8 cellular contexts compared by ENCODE assay signal in genomic region chr17:18858567-18859245, GRCh38. TPM values are rescaled to one million over a fixed set of nuclear protein-coding genes. Genes with fewer than 3 reads are reported as not detected.
A peak's percentile ranks its signal among the peaks of the same experiment; 100 is the strongest.
DNase-seq lines count a peak whose midpoint lies in the region; ATAC-seq and TF ChIP-seq lines count a peak whose summit lies in the region.

No MANE protein-coding gene starts in this region.

- intact Hi-C loops in MCF 10A (cut with micrococcal nuclease): no loop called here

- no peaks in the 10 kb centered on the region for H3K27me3 Mint-ChIP-seq in stimulated activated naive CD8-positive, alpha-beta T cell treated with anti-CD3 and anti-CD28 coated beads, Interleukin-15, Interleukin-2, amounts not matched to agents 100 ng/mL and 50 ng/mL, for 24 hours
- no peaks in the 10 kb centered on the region for H3K27me3 Mint-ChIP-seq in MCF 10A (ENCODE audit: insufficient read depth, unreplicated experiment)

- POLR2A ChIA-PET in MCF 10A (lab: Yijun Ruan, JAX): interaction anchor here (0.7 to 2.9 kb wide), 8 partner anchors 9 to 632 kb away, joined by 3 to 31 read pairs (median 5); partner anchors contain the start of gene FAM83G

- TF ChIP-seq CTCF in MCF 10A (IDR thresholded peaks at IDR 0.05; ENCODE audit: unreplicated experiment): no peak

- H3K4me1 ChIP-seq in mesodermal cell (ENCODE audit: control insufficient read depth, insufficient read depth, low read length, poor library complexity, severe bottlenecking): peaks cover 12% of the 10 kb centered on the region

- peaks cover 4% of the 10 kb centered on the region for H3K36me3 Mint-ChIP-seq in stimulated activated naive CD8-positive, alpha-beta T cell treated with anti-CD3 and anti-CD28 coated beads, Interleukin-15, Interleukin-2, amounts not matched to agents 100 ng/mL and 50 ng/mL, for 24 hours (ENCODE audit: low read depth)
- no peaks in the 10 kb centered on the region for H3K36me3 Mint-ChIP-seq in MCF 10A (ENCODE audit: insufficient read depth, unreplicated experiment)

- peaks cover 16% of the 10 kb centered on the region for H3K36me3 ChIP-seq in mesodermal cell (ENCODE audit: control insufficient read depth, insufficient read depth, low read length)

- peak overlapping the region; percentile 91 for H3K4me3 ChIP-seq in mesodermal cell (ENCODE audit: extremely low read depth, insufficient read depth, low read length, poor library complexity, severe bottlenecking)

- 0% methylated on average over 1 of the region's 12 CpGs; no CpG with 5 or more reads in 1 of the 2 experiments for WGBS in mesodermal cell (ENCODE audit: insufficient coverage in 2 of 2), 2 experiments

- H3K27ac Mint-ChIP-seq in stimulated activated naive CD8-positive, alpha-beta T cell treated with anti-CD3 and anti-CD28 coated beads, Interleukin-15, Interleukin-2, amounts not matched to agents 100 ng/mL and 50 ng/mL, for 24 hours: peak overlapping the region; percentile 53
- peak overlapping the region; percentile 79 for H3K27ac Mint-ChIP-seq in MCF 10A (ENCODE audit: low read depth, unreplicated experiment)

- CTCF ChIA-PET in MCF 10A (lab: Yijun Ruan, JAX): interaction anchor here (1.2 kb wide), 1 partner anchor 10 kb away, joined by 8 read pairs; no protein-coding TSS in a partner anchor

- no peak for ATAC-seq in stimulated activated naive CD8-positive, alpha-beta T cell treated with anti-CD3 and anti-CD28 coated beads, Interleukin-15, Interleukin-2, amounts not matched to agents 100 U/mL and 50 U/mL, for 24 hours
- ATAC-seq in GM19035 (IDR thresholded peaks at IDR 0.05; ENCODE audit: unreplicated experiment): no peak
- no peak for ATAC-seq in GM19395 (IDR thresholded peaks at IDR 0.05; ENCODE audit: unreplicated experiment)
- no peak for ATAC-seq in HG03432 (IDR thresholded peaks at IDR 0.05; ENCODE audit: unreplicated experiment)

- no peaks in the 10 kb centered on the region for H3K9me3 Mint-ChIP-seq in stimulated activated naive CD8-positive, alpha-beta T cell treated with anti-CD3 and anti-CD28 coated beads, Interleukin-15, Interleukin-2, amounts not matched to agents 100 ng/mL and 50 ng/mL, for 24 hours
- H3K9me3 Mint-ChIP-seq in MCF 10A (ENCODE audit: unreplicated experiment): no peaks in the 10 kb centered on the region

- DNase-seq in stimulated activated naive CD8-positive, alpha-beta T cell treated with anti-CD3 and anti-CD28 coated beads, Interleukin-15, Interleukin-2, amounts not matched to agents 100 U/mL and 50 U/mL, for 24 hours: no peak
- DNase-seq in MCF 10A (ENCODE audit: unreplicated experiment) (no peak), GM19238 (ENCODE audit: insufficient read length, low spot score) (no peak)

- BruUV-seq in MCF 10A (replicated peaks; lab: Mats Ljungman, UMichigan): TSS peak; percentile 59

- peaks cover 56% of the 10 kb centered on the region for H3K4me1 Mint-ChIP-seq in stimulated activated naive CD8-positive, alpha-beta T cell treated with anti-CD3 and anti-CD28 coated beads, Interleukin-15, Interleukin-2, amounts not matched to agents 100 ng/mL and 50 ng/mL, for 24 hours (ENCODE audit: low read depth)
- peaks cover 17% of the 10 kb centered on the region for H3K4me1 Mint-ChIP-seq in MCF 10A (ENCODE audit: insufficient read depth, unreplicated experiment)

- H3K27ac ChIP-seq in mesodermal cell (ENCODE audit: low read depth, low read length, severe bottlenecking): peak overlapping the region; percentile 87

- H3K9me3 ChIP-seq in mesodermal cell (ENCODE audit: control insufficient read depth, low read length): no peaks in the 10 kb centered on the region

- H3K4me3 Mint-ChIP-seq in stimulated activated naive CD8-positive, alpha-beta T cell treated with anti-CD3 and anti-CD28 coated beads, Interleukin-15, Interleukin-2, amounts not matched to agents 100 ng/mL and 50 ng/mL, for 24 hours: peak overlapping the region; percentile 86
- H3K4me3 Mint-ChIP-seq in MCF 10A (ENCODE audit: unreplicated experiment): peak overlapping the region; percentile 82

RNA-seq across cellular contexts. Expression of gene PRPSAP2, which starts 0.8 kb away (rescaled TPM):
- 33.6 and 35.8 TPM in 2 replicates for total RNA-seq in MCF 10A (2022)
- polyA plus RNA-seq in mesodermal cell (2013, experiment 1 of 2): 43.7 TPM
- 49.2 TPM for polyA plus RNA-seq in mesodermal cell (2013, experiment 2 of 2)
